20 cellular contexts compared by ENCODE assay signal in the genomic region with DNA sequence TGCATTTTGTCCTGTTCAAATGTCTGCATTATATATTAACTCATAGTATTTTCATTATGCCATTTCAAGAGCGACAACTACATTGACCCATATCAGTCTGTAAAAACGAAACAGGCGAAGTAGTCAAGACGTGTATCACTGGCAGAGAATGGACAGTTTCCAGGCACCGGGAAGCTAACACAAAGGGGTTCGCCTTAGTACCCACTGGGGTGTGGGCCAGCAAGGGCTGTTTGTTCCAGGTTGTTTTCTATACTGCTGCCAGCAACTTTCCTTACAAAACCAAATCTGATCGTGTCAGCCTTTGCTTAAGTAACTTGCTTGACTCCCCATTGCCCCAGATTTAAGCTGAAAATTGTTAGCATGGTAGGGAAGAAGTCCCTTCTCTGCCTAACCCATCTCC.
DNase-seq lines count a peak whose midpoint lies in the region; ATAC-seq and TF ChIP-seq lines count a peak whose summit lies in the region.
"Had no signal": no experiment of that assay in that cellular context is flagged by ENCODE, and none has a peak within 500 bp of the region (broad histone marks: within the 10 kb centered on the region; RNA-seq: fewer than 3 reads in every experiment).

No MANE protein-coding gene starts in this region.

- H3K4me3 ChIP-seq in dorsolateral prefrontal cortex, result no peak overlapping the region
- H3K4me3 ChIP-seq in subcutaneous abdominal adipose tissue (ENCODE audit: low read depth in 1 of 5, low read length in 5 of 5), result peak overlapping the region in 2 of 5 donors; percentile 1 to 4
- no peak overlapping the region for H3K4me3 ChIP-seq in GM23338
- no peak overlapping the region for H3K4me3 ChIP-seq in ascending aorta
- H3K4me3 ChIP-seq: HAP-1, PC-9 had no signal

- H3K79me2 ChIP-seq in GM23338 (replicated peaks; ENCODE audit: insufficient read depth), result no peaks in the 10 kb centered on the region

- peaks cover 3% of the 10 kb centered on the region; the same call in 1 of the 2 replicates for H4K20me1 ChIP-seq in GM23338 (replicated peaks; ENCODE audit: insufficient read depth)

- no peaks in the 10 kb centered on the region for H3K27me3 ChIP-seq in dorsolateral prefrontal cortex
- H3K27me3 ChIP-seq in subcutaneous abdominal adipose tissue (ENCODE audit: control insufficient read depth in 5 of 5, insufficient read depth in 4 of 5, low read length in 5 of 5), result no peaks in the 10 kb centered on the region
- H3K27me3 ChIP-seq in GM23338 (ENCODE audit: insufficient read depth), result no peaks in the 10 kb centered on the region
- no peaks in the 10 kb centered on the region for H3K27me3 ChIP-seq in ascending aorta

- no peaks in the 10 kb centered on the region for H3K9me2 ChIP-seq in GM23338 (ENCODE audit: insufficient read depth)

- H3K9me3 Mint-ChIP-seq in nephron progenitor cell (no peaks in the 10 kb centered on the region), GM23338 (no peaks in the 10 kb centered on the region)
- H3K9me3 Mint-ChIP-seq: CD4-positive, CD25-positive, alpha-beta regulatory T cell had no signal

- H2AFZ ChIP-seq in GM23338, result no peak overlapping the region
- H2AFZ ChIP-seq: PC-9 had no signal

- in situ Hi-C loops in G401 (cut with HindIII; ENCODE audit: low sequenced_read_pairs), result no loop called here

- no peaks in the 10 kb centered on the region for H3K4me1 Mint-ChIP-seq in nephron progenitor cell
- H3K4me1 Mint-ChIP-seq in GM23338, result no peaks in the 10 kb centered on the region
- H3K4me1 Mint-ChIP-seq: CD4-positive, CD25-positive, alpha-beta regulatory T cell had no signal

- H3K36me3 Mint-ChIP-seq in nephron progenitor cell (ENCODE audit: low read depth) (peaks cover 5% of the 10 kb centered on the region), GM23338 (ENCODE audit: low read depth) (peaks cover 18% of the 10 kb centered on the region; the same call in 2 of the 3 replicates)
- H3K36me3 Mint-ChIP-seq: CD4-positive, CD25-positive, alpha-beta regulatory T cell had no signal

- H3K4me1 ChIP-seq in subcutaneous abdominal adipose tissue (ENCODE audit: control insufficient read depth in 5 of 5, insufficient read depth in 5 of 5, low read length in 5 of 5) (peaks cover 0 to 17% (median 9%) of the 10 kb centered on the region in 5 donors), GM23338 (ENCODE audit: insufficient read depth) (no peaks in the 10 kb centered on the region), ascending aorta (no peaks in the 10 kb centered on the region)
- H3K4me1 ChIP-seq: BE2C, Caco-2, HAP-1 had no signal

- H3K9me3 ChIP-seq in subcutaneous abdominal adipose tissue (ENCODE audit: control insufficient read depth in 5 of 5, low read length in 5 of 5), result no peaks in the 10 kb centered on the region
- no peaks in the 10 kb centered on the region for H3K9me3 ChIP-seq in ascending aorta
- H3K9me3 ChIP-seq: BE2C, Caco-2, HAP-1 had no signal

- H3K4me2 ChIP-seq in GM23338, result no peak overlapping the region
- H3K4me2 ChIP-seq: PC-9 had no signal

- 0 out of 2 replicates have a peak, but pooled peaks cover 8% of the 10 kb centered on the region for H3F3A ChIP-seq in GM23338 (replicated peaks; ENCODE audit: low read depth)

- TF ChIP-seq CTCF in dorsolateral prefrontal cortex (IDR thresholded peaks at IDR 0.05 in 54 of 56, conservative IDR thresholded peaks at IDR 0.05 in 2 of 56; ENCODE audit: low read depth in 1 of 56, partially characterized antibody in 56 of 56), result no peak
- no peak for TF ChIP-seq CTCF in nephron progenitor cell (IDR thresholded peaks at IDR 0.05)
- no peak for TF ChIP-seq CTCF in GM23338 (conservative IDR thresholded peaks at IDR 0.05; ENCODE audit: low read depth in 2 of 2)
- no peak for TF ChIP-seq CTCF in ascending aorta (IDR thresholded peaks at IDR 0.05)

- ATAC-seq in left lobe of liver, result peak; percentile 24
- no peak for ATAC-seq in GM23338

- no peak overlapping the region for H3K9ac ChIP-seq in subcutaneous abdominal adipose tissue (ENCODE audit: low read length in 5 of 5)

- H3K4me3 Mint-ChIP-seq in nephron progenitor cell (no peak overlapping the region), GM23338 (no peak overlapping the region)
- H3K4me3 Mint-ChIP-seq: CD4-positive, CD25-positive, alpha-beta regulatory T cell had no signal

- no peaks in the 10 kb centered on the region for H3K36me3 ChIP-seq in subcutaneous abdominal adipose tissue (ENCODE audit: control insufficient read depth in 5 of 5, insufficient read depth in 5 of 5, low read length in 5 of 5)
- peaks cover 29% of the 10 kb centered on the region for H3K36me3 ChIP-seq in GM23338 (ENCODE audit: insufficient read depth)
- H3K36me3 ChIP-seq in ascending aorta, result peaks cover 0 to 11% of the 10 kb centered on the region in 2 donors
- H3K36me3 ChIP-seq: BE2C, HAP-1 had no signal

- H3K27me3 Mint-ChIP-seq in nephron progenitor cell (ENCODE audit: low read depth, poor library complexity), result no peaks in the 10 kb centered on the region
- no peaks in the 10 kb centered on the region for H3K27me3 Mint-ChIP-seq in GM23338 (ENCODE audit: insufficient read depth, low read depth, poor library complexity)
- H3K27me3 Mint-ChIP-seq: CD4-positive, CD25-positive, alpha-beta regulatory T cell had no signal

- H3K27ac Mint-ChIP-seq in nephron progenitor cell, result no peak overlapping the region
- no peak overlapping the region for H3K27ac Mint-ChIP-seq in GM23338
- H3K27ac Mint-ChIP-seq: CD4-positive, CD25-positive, alpha-beta regulatory T cell had no signal

- intact Hi-C loops in dorsolateral prefrontal cortex (cut with DNase I) (loop anchor here in 1 of 2 donors (10.0 kb wide), 1 partner anchor 61 kb away; no protein-coding TSS in a partner anchor), ascending aorta (cut with DNase I) (loop anchor here (5.0 kb wide), 1 partner anchor 59 kb away; no protein-coding TSS in a partner anchor)

- peak; percentile 11 for DNase-seq in G401 (ENCODE audit: low spot score)
- DNase-seq in dorsolateral prefrontal cortex, result peak in 4 of 10 donors; percentile 15 to 45 (median 35)
- no peak for DNase-seq in left lobe of liver (ENCODE audit: low spot score)
- no peak for DNase-seq in nephron progenitor cell
- no peak for DNase-seq in GM23338 (ENCODE audit: low spot score)
- DNase-seq in ascending aorta (ENCODE audit: low spot score in 2 of 2), result no peak
- DNase-seq: BE2C; Caco-2; CD4-positive, CD25-positive, alpha-beta regulatory T cell; GDM1; IMR-90; NCI-H1417 treated with DMSO at 0.1 percent for 48 hours; NCI-H187 treated with DMSO at 0.1 percent for 48 hours; NCI-H345; NCI-H524 treated with DMSO at 0.1 percent for 48 hours; PC-9 had no signal

- H3K27ac ChIP-seq in dorsolateral prefrontal cortex, result peak overlapping the region in 49 of 59 donors; percentile 10 to 86 (median 64)
- H3K27ac ChIP-seq in subcutaneous abdominal adipose tissue (ENCODE audit: low read depth, low read length), result peak overlapping the region; percentile 34
- H3K27ac ChIP-seq in GM23338 (ENCODE audit: low read depth), result no peak overlapping the region
- no peak overlapping the region for H3K27ac ChIP-seq in ascending aorta
- H3K27ac ChIP-seq: HL-60, PC-9, RWPE1 had no signal

TF ChIP-seq in GM23338, 12 proteins besides CTCF, POLR2A, EP300 and RAD21:
- TF ChIP-seq ZNF331 (CRISPR knock-in tag; IDR thresholded peaks at IDR 0.05; ENCODE audit: low read depth), result no peak

Comparison
In these comparisons a context has a peak if more than half of its experiments do, and no peak if none do; other contexts are left out.
1. H3K27ac ChIP-seq: peak in dorsolateral prefrontal cortex (49 of 59) and subcutaneous abdominal adipose tissue (single experiment); none in GM23338 (single experiment) and ascending aorta (0 of 2).